Comparison of ENCODE assay signal across 8 cellular contexts in the genomic region with DNA sequence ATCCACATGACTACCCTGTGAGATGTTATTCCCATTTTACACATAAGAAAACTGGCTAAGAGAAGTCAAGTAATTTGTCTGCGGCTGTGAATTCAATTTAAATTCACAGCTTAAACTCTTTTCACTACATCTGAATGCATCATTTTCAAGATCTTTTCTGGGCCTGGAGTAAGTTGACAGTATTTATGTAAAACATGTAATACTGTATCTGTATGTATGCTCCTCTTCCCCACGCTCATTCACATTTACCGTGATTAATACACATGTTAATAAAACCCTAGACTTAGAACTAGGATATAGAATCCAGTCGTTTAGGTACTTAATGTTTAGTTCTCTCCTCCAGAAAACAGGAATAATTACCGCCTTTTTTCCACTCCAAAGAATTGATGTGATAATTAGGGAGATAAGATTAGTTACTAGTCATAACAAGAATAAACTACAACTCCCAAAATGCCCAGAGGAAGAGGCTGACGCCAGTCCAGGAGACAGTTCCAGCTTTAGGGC. TPM values are rescaled to one million over a fixed set of nuclear protein-coding genes. Genes with fewer than 3 reads are reported as not detected.
DNase-seq lines count a peak whose midpoint lies in the region; ATAC-seq and TF ChIP-seq lines count a peak whose summit lies in the region.

No MANE protein-coding gene starts in this region.

- no TSS peak for BruUV-seq in Calu3 (replicated peaks; lab: Mats Ljungman, UMichigan)
- TSS peak; percentile 46 for BruUV-seq in mammary epithelial cell (replicated peaks; lab: Mats Ljungman, UMichigan)

- peaks cover 19% of the 10 kb centered on the region for H3K36me3 Mint-ChIP-seq in Calu3 (ENCODE audit: insufficient read depth, unreplicated experiment)

- H3K27ac Mint-ChIP-seq in Calu3 (ENCODE audit: unreplicated experiment): peak overlapping the region; percentile 81

- H2AFZ ChIP-seq in mammary epithelial cell (ENCODE audit: low read depth, low read length) (peak overlapping the region; percentile 24), osteoblast (ENCODE audit: low read length) (no peak overlapping the region)

- H3K9ac ChIP-seq in mammary epithelial cell (ENCODE audit: insufficient read depth, low read length): no peak overlapping the region

- no peaks in the 10 kb centered on the region for H3K27me3 ChIP-seq in mammary epithelial cell (ENCODE audit: insufficient read depth, low read length)
- H3K27me3 ChIP-seq in osteoblast (ENCODE audit: insufficient read depth, low read length): no peaks in the 10 kb centered on the region
- H3K27me3 ChIP-seq in vagina: no peaks in the 10 kb centered on the region

- in situ Hi-C loops in mammary epithelial cell (cut with MboI; ENCODE audit: low sequenced_read_pairs in 2 of 2): loop anchor here in 1 of 2 donors (25.0 kb wide), 2 partner anchors 264 to 364 kb away; partner anchors contain the start of gene SYT2

- H3K4me3 ChIP-seq in Jurkat, Clone E6-1 (ENCODE audit: low read length): peak overlapping the region; percentile 77
- no peak overlapping the region for H3K4me3 ChIP-seq in mammary epithelial cell (replicated peaks in 1 of 3; ENCODE audit: insufficient read depth in 1 of 3, low read depth in 2 of 3, low read length in 3 of 3)
- peak overlapping the region; percentile 92 for H3K4me3 ChIP-seq in osteoblast (ENCODE audit: insufficient read depth, low read length)
- H3K4me3 ChIP-seq in vagina: peak overlapping the region in 1 of 2 donors; percentile 96

- H3K4me1 ChIP-seq in mammary epithelial cell (ENCODE audit: insufficient read depth, low read length): peaks cover 8% of the 10 kb centered on the region
- H3K4me1 ChIP-seq in osteoblast (ENCODE audit: insufficient read depth, low read length): peaks cover 7% of the 10 kb centered on the region
- H3K4me1 ChIP-seq in vagina: peaks cover 19% of the 10 kb centered on the region

- H3K79me2 ChIP-seq in mammary epithelial cell (ENCODE audit: insufficient read depth, low read length) (peaks cover 40% of the 10 kb centered on the region), osteoblast (ENCODE audit: insufficient read depth, low read length) (peaks cover 42% of the 10 kb centered on the region)

- H3K4me2 ChIP-seq in mammary epithelial cell (ENCODE audit: insufficient read depth, low read depth, low read length) (peak overlapping the region; percentile 52), osteoblast (ENCODE audit: insufficient read depth, low read length) (peak overlapping the region; percentile 33)

- H3K36me3 ChIP-seq in mammary epithelial cell (ENCODE audit: insufficient read depth, low read length): no peaks in the 10 kb centered on the region
- H3K36me3 ChIP-seq in osteoblast (ENCODE audit: insufficient read depth, low read length): no peaks in the 10 kb centered on the region
- no peaks in the 10 kb centered on the region for H3K36me3 ChIP-seq in vagina

- CTCF ChIA-PET in Calu3 (lab: Charles Lee): interaction anchor here (0.7 to 1.2 kb wide), 2 partner anchors 160 to 447 kb away, joined by 3 read pairs; no protein-coding TSS in a partner anchor
- CTCF ChIA-PET in mammary epithelial cell (lab: Charles Lee; ENCODE audit: low non-redundant PET): no interaction called here

- no peak for ATAC-seq in GM21390 (IDR thresholded peaks at IDR 0.05; ENCODE audit: unreplicated experiment)

- TF ChIP-seq POLR2A in vagina (IDR thresholded peaks at IDR 0.05): no peak

- DNase-seq in Calu3 (no peak), mammary epithelial cell (no peak), osteoblast (ENCODE audit: insufficient read length, low spot score, missing footprints) (no peak), NCI-H446 (lab: John Stamatoyannopoulos, UW) (no peak), vagina (ENCODE audit: extremely low spot score in 2 of 2) (no peak), GM19240 (ENCODE audit: insufficient read length, low spot score) (no peak)
- no peak for DNase-seq in Jurkat, Clone E6-1 (ENCODE audit: low read depth, low spot score)

- peak overlapping the region; percentile 96 for H3K4me3 Mint-ChIP-seq in Calu3 (ENCODE audit: low read depth, unreplicated experiment)

- H3K27me3 Mint-ChIP-seq in Calu3 (ENCODE audit: unreplicated experiment): no peaks in the 10 kb centered on the region

- dilution Hi-C loops in mammary epithelial cell (cut with HindIII; ENCODE audit: low sequenced_read_pairs): no loop called here

- intact Hi-C loops in Calu3 (cut with micrococcal nuclease; ENCODE audit: unreplicated experiment): loop anchor here (5.0 kb wide), 1 partner anchor 109 kb away; no protein-coding TSS in a partner anchor
- intact Hi-C loops in mammary epithelial cell (cut with micrococcal nuclease): loop anchor here (10.0 kb wide), 1 partner anchor 247 kb away; no protein-coding TSS in a partner anchor
- intact Hi-C loops in vagina (cut with DNase I): no loop called here

- H4K20me1 ChIP-seq in mammary epithelial cell (ENCODE audit: insufficient read depth, low read length): no peaks in the 10 kb centered on the region
- H4K20me1 ChIP-seq in osteoblast (ENCODE audit: insufficient read depth, low read length): no peaks in the 10 kb centered on the region

- no peaks in the 10 kb centered on the region for H3K9me3 Mint-ChIP-seq in Calu3 (ENCODE audit: low read depth, unreplicated experiment)

- TF ChIP-seq CTCF in Calu3 (IDR thresholded peaks at IDR 0.05; ENCODE audit: unreplicated experiment): no peak
- no peak for TF ChIP-seq CTCF in mammary epithelial cell (conservative IDR thresholded peaks at IDR 0.05 in 1 of 2, IDR thresholded peaks at IDR 0.05 in 1 of 2; ENCODE audit: extremely low read depth in 1 of 2, insufficient read depth in 1 of 2, low read depth in 1 of 2, low read length in 2 of 2)
- TF ChIP-seq CTCF in osteoblast (IDR thresholded peaks at IDR 0.05; ENCODE audit: extremely low read depth, low read depth, low read length): no peak
- no peak for TF ChIP-seq CTCF in vagina (IDR thresholded peaks at IDR 0.05)

- H3K4me1 Mint-ChIP-seq in Calu3 (ENCODE audit: low read depth, unreplicated experiment): peaks cover 36% of the 10 kb centered on the region

- 49% methylated on average over 6 of the region's 6 CpGs for WGBS in mammary epithelial cell (ENCODE audit: low coverage, missing lambda C conversion rate)

- no peaks in the 10 kb centered on the region for H3K9me3 ChIP-seq in mammary epithelial cell (replicated peaks; ENCODE audit: insufficient read depth, low read length)
- H3K9me3 ChIP-seq in osteoblast (ENCODE audit: low read depth, low read length): no peaks in the 10 kb centered on the region
- no peaks in the 10 kb centered on the region for H3K9me3 ChIP-seq in vagina

- H3K27ac ChIP-seq in mammary epithelial cell (ENCODE audit: insufficient read depth, low read depth, low read length) (no peak overlapping the region), osteoblast (ENCODE audit: low read depth, low read length) (peak overlapping the region; percentile 96), vagina (no peak overlapping the region)

RNA-seq across cellular contexts. Expression of gene PPP1R12B, which starts 0.4 kb away (rescaled TPM):
- total RNA-seq in Calu3 (2022) (31.8 and 32.9 TPM in 2 replicates), mammary epithelial cell (10 to 100 TPM; 13.5 to 42.0 TPM), osteoblast (20.0 and 20.6 TPM in 2 replicates), vagina (71.7 TPM)
- 4.6 TPM for polyA plus RNA-seq in Jurkat, Clone E6-1 (2012; ENCODE audit: insufficient read depth, insufficient read length)
- polyA plus RNA-seq in mammary epithelial cell: 5.0 TPM
- 15.6 TPM for polyA minus RNA-seq in mammary epithelial cell

RNA-seq across cellular contexts. Expression of gene UBE2T, which starts 6.3 kb away (rescaled TPM):
- 69.0 and 79.6 TPM in 2 replicates for total RNA-seq in Calu3 (2022)
- 217 TPM for polyA plus RNA-seq in Jurkat, Clone E6-1 (2012; ENCODE audit: insufficient read depth, insufficient read length)
- total RNA-seq in mammary epithelial cell: 10 to 100 TPM; 11.0 to 34.7 TPM
- 89.1 TPM for polyA plus RNA-seq in mammary epithelial cell
- 17.7 TPM for polyA minus RNA-seq in mammary epithelial cell
- 5.3 and 5.4 TPM in 2 replicates for total RNA-seq in osteoblast
- total RNA-seq in vagina: 6.4 TPM

Comparison
In these comparisons a context has a peak if more than half of its experiments do, and no peak if none do; other contexts are left out.
1. H3K4me3 ChIP-seq: peak in Jurkat, Clone E6-1 (single experiment) and osteoblast (single experiment); none in mammary epithelial cell (0 of 3).